In the genomic region with DNA sequence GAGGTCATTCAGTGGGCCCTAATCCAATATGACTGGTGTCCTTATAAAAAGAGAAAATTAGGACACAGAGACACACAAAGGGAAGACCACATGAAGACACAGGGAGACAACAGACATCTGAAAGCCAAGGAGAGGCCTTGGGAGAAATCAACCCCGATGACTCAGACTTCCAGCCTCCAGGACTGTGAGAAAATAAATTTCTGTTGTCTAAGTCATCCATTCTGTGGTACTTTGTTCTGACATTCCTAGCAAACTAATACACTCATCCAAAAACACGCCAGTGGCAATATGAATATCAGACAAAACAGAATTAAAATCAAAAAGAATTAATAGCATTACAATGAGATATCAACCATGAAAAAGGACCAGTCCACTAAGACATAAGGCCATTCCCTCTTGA, we compare ENCODE assay signal across 18 cellular contexts.
DNase-seq lines count a peak whose midpoint lies in the region; FAIRE-seq and TF ChIP-seq lines count a peak whose summit lies in the region.
"Had no signal": no experiment of that assay in that cellular context is flagged by ENCODE, and none has a peak within 500 bp of the region (broad histone marks: within the 10 kb centered on the region; RNA-seq: fewer than 3 reads in every experiment).

No MANE protein-coding gene starts in this region.

- peaks cover 0 to 11% (median under 1%) of the 10 kb centered on the region in 6 donors for H3K9me3 Mint-ChIP-seq in immature natural killer cell
- H3K9me3 Mint-ChIP-seq: neural progenitor cell had no signal

- TF ChIP-seq CTCF in astrocyte of the spinal cord (IDR thresholded peaks at IDR 0.05; ENCODE audit: low read depth, low read length) (no peak), ovary (IDR thresholded peaks at IDR 0.05) (no peak)

- FAIRE-seq in HTR-8/SVneo (lab: Jason Lieb, UNC) (no peak), GM19239 (lab: Jason Lieb, UNC) (no peak)
- FAIRE-seq: A204.1 had no signal

- no peaks in the 10 kb centered on the region for H3K4me1 Mint-ChIP-seq in immature natural killer cell

- no peaks in the 10 kb centered on the region for H3K79me2 ChIP-seq in ACC112 (ENCODE audit: control insufficient read depth, insufficient read depth, low read length, unreplicated experiment)

- no peak overlapping the region for H3K4me3 Mint-ChIP-seq in immature natural killer cell
- H3K4me3 Mint-ChIP-seq: activated CD8-positive, alpha-beta T cell treated with anti-CD3 and anti-CD28 coated beads, Interleukin-2, amount 10 ng/mL, durations not matched to agents 7 days and 5 days; neural progenitor cell; type B pancreatic cell had no signal

- no peak for TF ChIP-seq POLR2A in ovary (IDR thresholded peaks at IDR 0.05)

- intact Hi-C loops in ovary (cut with DNase I): no loop called here

- in situ Hi-C loops in astrocyte of the spinal cord (cut with HindIII; ENCODE audit: low sequenced_read_pairs): no loop called here

- peak; percentile 5 for DNase-seq in HTR-8/SVneo (ENCODE audit: insufficient read length, low spot score)
- DNase-seq in astrocyte of the spinal cord (ENCODE audit: low read depth, low spot score): peak; percentile 80
- DNase-seq in islet precursor cell: peak; percentile 82
- DNase-seq in ovary: no peak
- no peak for DNase-seq in immature natural killer cell
- no peak for DNase-seq in caudate nucleus (lab: John Stamatoyannopoulos, UW)
- DNase-seq in GM19239 (ENCODE audit: insufficient read length, low spot score): no peak
- DNase-seq: activated CD8-positive, alpha-beta T cell treated with anti-CD3 and anti-CD28 coated beads, Interleukin-2, amount 10 ng/mL, durations not matched to agents 7 days and 5 days; activated naive CD4-positive, alpha-beta T cell treated with Interleukin-2 at 50 U/mL for 16 hours; dermis blood vessel endothelial cell; left ventricle myocardium superior; NCI-H345; PC-9; T-helper 9 cell had no signal

- H3K4me3 ChIP-seq in ACC112 (ENCODE audit: low read depth, low read length) (no peak overlapping the region), astrocyte of the spinal cord (ENCODE audit: low read depth, low read length) (no peak overlapping the region), ovary (no peak overlapping the region)
- H3K4me3 ChIP-seq: neural progenitor cell, PC-9 had no signal

- H3K36me3 ChIP-seq in ACC112 (ENCODE audit: insufficient read depth, low read length) (no peaks in the 10 kb centered on the region), ovary (no peaks in the 10 kb centered on the region)
- H3K36me3 ChIP-seq: neural progenitor cell had no signal

- peak overlapping the region; percentile 26 for H3K27ac ChIP-seq in ACC112 (ENCODE audit: low read depth, low read length)
- no peak overlapping the region for H3K27ac ChIP-seq in ovary
- H3K27ac ChIP-seq in caudate nucleus (ENCODE audit: low read depth, low read length): no peak overlapping the region
- H3K27ac ChIP-seq: neural progenitor cell, PC-9 had no signal

- H3K27ac Mint-ChIP-seq in immature natural killer cell: no peak overlapping the region
- H3K27ac Mint-ChIP-seq: activated CD8-positive, alpha-beta T cell treated with anti-CD3 and anti-CD28 coated beads, Interleukin-2, amount 10 ng/mL, durations not matched to agents 7 days and 5 days; neural progenitor cell; type B pancreatic cell had no signal

- H3K36me3 Mint-ChIP-seq in immature natural killer cell: no peaks in the 10 kb centered on the region
- H3K36me3 Mint-ChIP-seq: neural progenitor cell, type B pancreatic cell had no signal

- H3K4me1 ChIP-seq in ACC112 (ENCODE audit: control insufficient read depth, insufficient read depth, low read length, unreplicated experiment) (peaks cover 8% of the 10 kb centered on the region), ovary (ENCODE audit: insufficient read depth) (no peaks in the 10 kb centered on the region)
- H3K4me1 ChIP-seq: neural progenitor cell had no signal

- TF ChIP-seq EP300 in ovary (IDR thresholded peaks at IDR 0.05): no peak

- WGBS in ovary, 3 donors: 50 to 57% (median 52%) methylated on average over 2 of the region's 2 CpGs

- H3K9me3 ChIP-seq in ovary: no peaks in the 10 kb centered on the region

- peaks cover 0 to 2% (median 1%) of the 10 kb centered on the region in 3 donors for H3K27me3 Mint-ChIP-seq in immature natural killer cell (ENCODE audit: low read depth in 3 of 3)
- H3K27me3 Mint-ChIP-seq: type B pancreatic cell had no signal

- H3K27me3 ChIP-seq in ACC112 (ENCODE audit: insufficient read depth, low read length) (no peaks in the 10 kb centered on the region), ovary (no peaks in the 10 kb centered on the region)
- H3K27me3 ChIP-seq: neural progenitor cell had no signal

- H2AFZ ChIP-seq in ACC112 (ENCODE audit: low read length, unreplicated experiment): peak overlapping the region; percentile 10
- H2AFZ ChIP-seq: neural progenitor cell, PC-9 had no signal

Comparison
In these comparisons a context has a peak if more than half of its experiments do, and no peak if none do; other contexts are left out.
1. DNase-seq: peak in HTR-8/SVneo (single experiment), astrocyte of the spinal cord (single experiment) and islet precursor cell (single experiment); none in ovary (0 of 5), immature natural killer cell (0 of 3), caudate nucleus (0 of 61) and GM19239 (single experiment).